16 cellular contexts compared by ENCODE assay signal in the genomic region with DNA sequence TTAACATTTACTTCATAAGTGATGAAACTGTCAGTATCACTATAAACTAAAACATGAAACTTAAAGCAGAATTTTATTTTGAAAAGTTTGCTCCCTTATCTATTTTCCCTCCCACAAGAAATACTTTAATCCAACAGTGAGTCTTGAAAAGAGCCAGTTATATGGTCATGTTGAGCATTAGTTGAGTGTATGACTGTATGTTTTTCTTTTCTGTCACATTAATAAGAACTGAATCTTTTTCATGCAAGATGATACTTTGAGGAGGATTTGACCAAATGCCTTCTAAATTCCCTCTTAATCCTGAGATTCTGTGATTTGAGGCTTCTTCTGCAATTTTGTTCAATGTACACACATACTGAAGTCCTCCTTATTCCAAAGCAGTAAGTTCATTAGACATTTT. TPM values are rescaled to one million over a fixed set of nuclear protein-coding genes. Genes with fewer than 3 reads are reported as not detected.
DNase-seq lines count a peak whose midpoint lies in the region; FAIRE-seq and TF ChIP-seq lines count a peak whose summit lies in the region.
"Had no signal": no experiment of that assay in that cellular context is flagged by ENCODE, and none has a peak within 500 bp of the region (broad histone marks: within the 10 kb centered on the region; RNA-seq: fewer than 3 reads in every experiment).

No MANE protein-coding gene starts in this region.

- no peak for TF ChIP-seq CTCF in H1 (IDR thresholded peaks at IDR 0.05; ENCODE audit: control extremely low read depth in 1 of 3, insufficient read depth in 1 of 3, low read depth in 1 of 3, low read length in 3 of 3)
- TF ChIP-seq CTCF in hepatocyte (IDR thresholded peaks at IDR 0.05; ENCODE audit: poor library complexity): no peak
- no peak for TF ChIP-seq CTCF in osteoblast (IDR thresholded peaks at IDR 0.05; ENCODE audit: extremely low read depth, low read depth, low read length)
- no peak for TF ChIP-seq CTCF in colonic mucosa (IDR thresholded peaks at IDR 0.05)

- intact Hi-C loops in colonic mucosa (cut with DNase I): no loop called here

- H3K79me2 ChIP-seq in H1 (ENCODE audit: control insufficient read depth in 1 of 2, insufficient read depth in 2 of 2, low read length in 2 of 2) (no peaks in the 10 kb centered on the region), hepatocyte (no peaks in the 10 kb centered on the region), osteoblast (ENCODE audit: insufficient read depth, low read length) (no peaks in the 10 kb centered on the region)

- DNase-seq in H1 (ENCODE audit: low read depth in 1 of 2, low spot score in 2 of 2) (no peak), hepatocyte (ENCODE audit: low spot score) (peak; percentile 6), osteoblast (ENCODE audit: insufficient read length, low spot score, missing footprints) (peak; percentile 59), colonic mucosa (no peak), cerebellar nuclear complex (lab: John Stamatoyannopoulos, UW) (no peak)
- no peak for DNase-seq in activated effector memory CD4-positive, alpha-beta T cell treated with Interleukin-2 at 50 U/mL for 16 hours
- DNase-seq: C1 segment of cervical spinal cord; Calu3; CD4-positive, alpha-beta memory T cell; COR-L47; DND-41; GM23248; H9 had no signal

- POLR2A ChIA-PET in H1 (lab: Charles Lee; ENCODE audit: partially characterized antibody): no interaction called here

- H3K23ac ChIP-seq in H1 (ENCODE audit: insufficient read length): no peak overlapping the region

- TF ChIP-seq RAD21 in H1 (IDR thresholded peaks at IDR 0.05 in 1 of 2, conservative IDR thresholded peaks at IDR 0.05 in 1 of 2; ENCODE audit: low read depth in 2 of 2, low read length in 2 of 2): no peak

- H3K23me2 ChIP-seq in H1 (ENCODE audit: low read depth, low read length): no peaks in the 10 kb centered on the region

- no peaks in the 10 kb centered on the region for H3K79me1 ChIP-seq in H1 (ENCODE audit: low read depth, low read length)

- H2BK5ac ChIP-seq in H1 (ENCODE audit: low read depth, low read length): no peak overlapping the region

- no peak overlapping the region for H2BK12ac ChIP-seq in H1 (ENCODE audit: low read depth, low read length)

- no peak overlapping the region for H4K5ac ChIP-seq in H1 (ENCODE audit: insufficient read length, low read depth, low read length)

- no peak overlapping the region for H3K4me3 ChIP-seq in H1 (ENCODE audit: extremely low read depth in 1 of 4, insufficient read depth in 2 of 4, low read depth in 3 of 4, low read length in 4 of 4)
- no peak overlapping the region for H3K4me3 ChIP-seq in hepatocyte
- no peak overlapping the region for H3K4me3 ChIP-seq in osteoblast (ENCODE audit: insufficient read depth, low read length)
- no peak overlapping the region for H3K4me3 ChIP-seq in colonic mucosa
- H3K4me3 ChIP-seq: GM23248 had no signal

- H3K4me1 ChIP-seq in H1 (replicated peaks in 1 of 4; ENCODE audit: control insufficient read depth in 3 of 4, insufficient read depth in 4 of 4, low read length in 3 of 4): no peaks in the 10 kb centered on the region
- no peaks in the 10 kb centered on the region for H3K4me1 ChIP-seq in hepatocyte (ENCODE audit: insufficient read depth)
- no peaks in the 10 kb centered on the region for H3K4me1 ChIP-seq in osteoblast (ENCODE audit: insufficient read depth, low read length)
- no peaks in the 10 kb centered on the region for H3K4me1 ChIP-seq in colonic mucosa

- no peak overlapping the region for H2BK120ac ChIP-seq in H1 (replicated peaks; ENCODE audit: low read depth, low read length)

- no peaks in the 10 kb centered on the region for H3K9me2 ChIP-seq in hepatocyte (replicated peaks; ENCODE audit: insufficient read depth)

- H3K18ac ChIP-seq in H1 (ENCODE audit: extremely low read depth, low read length): no peak overlapping the region

- no peak overlapping the region for H2BK20ac ChIP-seq in H1 (ENCODE audit: low read length)

- H3K9ac ChIP-seq in H1 (replicated peaks in 1 of 4; ENCODE audit: extremely low read depth in 1 of 4, low read depth in 3 of 4, low read length in 3 of 4): no peak overlapping the region
- no peak overlapping the region for H3K9ac ChIP-seq in colonic mucosa (ENCODE audit: low read depth in 2 of 2, low read length in 2 of 2)
- H3K9ac ChIP-seq: GM23248 had no signal

- H4K20me1 ChIP-seq in H1 (replicated peaks in 1 of 2; ENCODE audit: control insufficient read depth in 1 of 2, insufficient read depth in 2 of 2, low read length in 2 of 2): no peaks in the 10 kb centered on the region
- H4K20me1 ChIP-seq in hepatocyte (ENCODE audit: insufficient read depth, poor library complexity, severe bottlenecking): no peaks in the 10 kb centered on the region
- H4K20me1 ChIP-seq in osteoblast (ENCODE audit: insufficient read depth, low read length): no peaks in the 10 kb centered on the region

- H4K91ac ChIP-seq in H1 (replicated peaks; ENCODE audit: insufficient read length, low read length): no peak overlapping the region

- H2AFZ ChIP-seq in H1 (ENCODE audit: low read length): no peak overlapping the region
- H2AFZ ChIP-seq in hepatocyte: no peak overlapping the region
- no peak overlapping the region for H2AFZ ChIP-seq in osteoblast (ENCODE audit: low read length)
- H2AFZ ChIP-seq: GM23248 had no signal

- H3K36me3 ChIP-seq in H1 (ENCODE audit: control insufficient read depth in 2 of 4, insufficient read depth in 4 of 4, low read length in 3 of 4) (peaks cover 0 to 13% (median 2%) of the 10 kb centered on the region in 4 experiments; a peak in 3 of 8 replicates), hepatocyte (replicated peaks; ENCODE audit: insufficient read depth, low read depth) (no peaks in the 10 kb centered on the region), osteoblast (ENCODE audit: insufficient read depth, low read length) (no peaks in the 10 kb centered on the region), colonic mucosa (no peaks in the 10 kb centered on the region)

- no peak overlapping the region for H3K4ac ChIP-seq in H1 (replicated peaks; ENCODE audit: insufficient read length, low read depth, low read length)

- no peak overlapping the region for H3K56ac ChIP-seq in H1 (replicated peaks; ENCODE audit: insufficient read length, low read depth, low read length)

- no peaks in the 10 kb centered on the region for H3K27me3 ChIP-seq in H1 (replicated peaks in 1 of 4; ENCODE audit: control insufficient read depth in 3 of 4, extremely low read depth in 1 of 4, insufficient read depth in 3 of 4, low read length in 3 of 4)
- no peaks in the 10 kb centered on the region for H3K27me3 ChIP-seq in hepatocyte
- no peaks in the 10 kb centered on the region for H3K27me3 ChIP-seq in osteoblast (ENCODE audit: insufficient read depth, low read length)
- H3K27me3 ChIP-seq in colonic mucosa: no peaks in the 10 kb centered on the region

- no peak overlapping the region for H3K27ac ChIP-seq in H1 (ENCODE audit: low read depth, low read length)
- no peak overlapping the region for H3K27ac ChIP-seq in hepatocyte
- H3K27ac ChIP-seq in osteoblast (ENCODE audit: low read depth, low read length): no peak overlapping the region
- no peak overlapping the region for H3K27ac ChIP-seq in colonic mucosa
- H3K27ac ChIP-seq: GM23248 had no signal

- no peak for TF ChIP-seq EP300 in H1 (IDR thresholded peaks at IDR 0.05; ENCODE audit: borderline replicate concordance in 1 of 2, low read depth in 2 of 2, low read length in 2 of 2)

- no peaks in the 10 kb centered on the region for H3K9me3 ChIP-seq in H1 (ENCODE audit: insufficient read depth in 2 of 2, low read depth in 1 of 2, low read length in 1 of 2)
- no peaks in the 10 kb centered on the region for H3K9me3 ChIP-seq in hepatocyte (ENCODE audit: low read depth)
- no peaks in the 10 kb centered on the region for H3K9me3 ChIP-seq in osteoblast (ENCODE audit: low read depth, low read length)
- H3K9me3 ChIP-seq in colonic mucosa: no peaks in the 10 kb centered on the region

- H2AK5ac ChIP-seq in H1 (ENCODE audit: low read depth, low read length): no peak overlapping the region

- H3K4me2 ChIP-seq in H1 (ENCODE audit: insufficient read depth in 1 of 2, low read depth in 2 of 2, low read length in 2 of 2) (no peak overlapping the region), hepatocyte (no peak overlapping the region), osteoblast (ENCODE audit: insufficient read depth, low read length) (no peak overlapping the region)

- peak; percentile 52 for FAIRE-seq in H1 (lab: Jason Lieb, UNC)
- FAIRE-seq: G401.6, GM12892, GM19239 had no signal

- no peak overlapping the region for H3K14ac ChIP-seq in H1 (ENCODE audit: insufficient read length)

- H2BK15ac ChIP-seq in H1 (ENCODE audit: low read length): no peak overlapping the region

- no peak overlapping the region for H4K8ac ChIP-seq in H1 (ENCODE audit: extremely low read depth, insufficient read depth, low read length)

- CTCF ChIA-PET in H1 (lab: Charles Lee; ENCODE audit: partially characterized antibody): interaction anchor here (1.4 kb wide), 1 partner anchor 46 kb away, joined by 3 read pairs; no protein-coding TSS in a partner anchor

- TF ChIP-seq POLR2A in H1 (IDR thresholded peaks at IDR 0.05; ENCODE audit: control extremely low read depth in 1 of 2, low read depth in 2 of 2, low read length in 2 of 2): no peak

TF ChIP-seq in H1, 55 proteins besides CTCF, POLR2A, EP300 and RAD21:
- TF ChIP-seq HDAC6 (IDR thresholded peaks at IDR 0.05; ENCODE audit: low read depth, low read length): no peak
- TF ChIP-seq KDM5A (IDR thresholded peaks at IDR 0.05; ENCODE audit: low read length): no peak
- TF ChIP-seq TAF1 (IDR thresholded peaks at IDR 0.05; ENCODE audit: low read depth, low read length): no peak
- TF ChIP-seq BACH1 (IDR thresholded peaks at IDR 0.05; ENCODE audit: low read length): no peak
- TF ChIP-seq TEAD4 (IDR thresholded peaks at IDR 0.05; ENCODE audit: low read depth, low read length): no peak
- TF ChIP-seq ASH2L (IDR thresholded peaks at IDR 0.05; ENCODE audit: low read length): no peak
- no peak for TF ChIP-seq YY1 (IDR thresholded peaks at IDR 0.05; ENCODE audit: low read depth, low read length)
TF ChIP-seq in H1: peak in this region for 0.

RNA-seq across cellular contexts. Expression of gene YARS2, which starts 33.7 kb away (rescaled TPM):
- 41.0 and 41.4 TPM in 2 replicates for total RNA-seq in H1 (2021; fragmentation: NEBNext Ultra II Directional; extraction: Animal tissue kit (Norgen Biotek cat#: 25700))
- 29.8 and 29.9 TPM in 2 replicates for polyA plus RNA-seq in H1 (2011; rRNA removed)
- 30.7 TPM for polyA plus RNA-seq in H1 (2011; cell fraction: cytosol; rRNA removed)
- 35.2 TPM for polyA plus RNA-seq in H1 (2011; cell fraction: nucleus; rRNA removed)
- polyA plus RNA-seq in H1 (2012, experiment 1 of 2): 28.9 to 43.6 TPM (median 30.1 TPM) in 4 replicates
- polyA plus RNA-seq in H1 (2012, experiment 2 of 2): 12.9 TPM
- polyA plus RNA-seq in H1 (2013, experiment 1 of 2): 38.0 TPM
- 34.4 TPM for polyA plus RNA-seq in H1 (2013, experiment 2 of 2)
- polyA minus RNA-seq in H1 (2011; rRNA and poly(A)+ RNA removed): 20.2 and 22.3 TPM in 2 replicates
- 13.4 TPM for polyA minus RNA-seq in H1 (2011; cell fraction: cytosol; rRNA and poly(A)+ RNA removed)
- 39.0 TPM for polyA minus RNA-seq in H1 (2011; cell fraction: nucleus; rRNA and poly(A)+ RNA removed)
- total RNA-seq in hepatocyte: 34.1 and 34.4 TPM in 2 replicates
- polyA plus RNA-seq in hepatocyte: 34.2 and 34.5 TPM in 2 replicates
- 23.9 and 27.7 TPM in 2 replicates for total RNA-seq in osteoblast
- total RNA-seq in colonic mucosa: 10 to 100 TPM; 14.1 to 28.0 TPM

Comparison
In these comparisons a context has a peak if more than half of its experiments do, and no peak if none do; other contexts are left out.
1. DNase-seq: peak in hepatocyte (single experiment) and osteoblast (single experiment); none in H1 (0 of 2), activated effector memory CD4-positive, alpha-beta T cell treated with Interleukin-2 at 50 U/mL for 16 hours (single experiment), colonic mucosa (single experiment) and cerebellar nuclear complex (0 of 2).